ENCODE assay signal across 29 cellular contexts in genomic region chr6:44090465-44090864, GRCh38. TPM values are rescaled to one million over a fixed set of nuclear protein-coding genes. Genes with fewer than 3 reads are reported as not detected.
A peak's percentile ranks its signal among the peaks of the same experiment; 100 is the strongest.
DNase-seq lines count a peak whose midpoint lies in the region; ATAC-seq, FAIRE-seq and TF ChIP-seq lines count a peak whose summit lies in the region.
"Had no signal": no experiment of that assay in that cellular context is flagged by ENCODE, and none has a peak within 500 bp of the region (broad histone marks: within the 10 kb centered on the region; RNA-seq: fewer than 3 reads in every experiment).

No MANE protein-coding gene starts in this region.

- POLR2A ChIA-PET in HepG2 (lab: Yijun Ruan, JAX) (no interaction called here), RWPE1 (lab: Yijun Ruan, JAX; ENCODE audit: low non-redundant PET) (no interaction called here), K562 (lab: Yijun Ruan, JAX) (interaction anchor here (0.7 to 1.2 kb wide), 3 partner anchors 21 to 287 kb away, joined by 3 to 6 read pairs (median 3); no protein-coding TSS in a partner anchor)
- POLR2A ChIA-PET in activated CD4-positive, alpha-beta T cell treated with anti-CD3 and anti-CD28 coated beads for 36 hours (lab: Charles Lee), result no interaction called here

- H3K4me1 Mint-ChIP-seq in activated naive CD8-positive, alpha-beta T cell treated with anti-CD3 and anti-CD28 coated beads, Interleukin-2, amount 50 U/mL, for 24 hours, result peaks cover 10% of the 10 kb centered on the region
- H3K4me1 Mint-ChIP-seq in activated naive CD8-positive, alpha-beta T cell treated with anti-CD3 and anti-CD28 coated beads for 36 hours, result peaks cover 3% of the 10 kb centered on the region
- no peaks in the 10 kb centered on the region for H3K4me1 Mint-ChIP-seq in activated CD4-positive, alpha-beta T cell treated with anti-CD3 and anti-CD28 coated beads for 36 hours
- H3K4me1 Mint-ChIP-seq: CD14-positive monocyte; CD4-positive, alpha-beta memory T cell; CD4-positive, CD25-positive, alpha-beta regulatory T cell; CD8-positive, alpha-beta memory T cell had no signal

- H3K27me3 ChIP-seq in HepG2 (ENCODE audit: control insufficient read depth in 1 of 2, insufficient read depth in 2 of 2, low read length in 2 of 2) (no peaks in the 10 kb centered on the region), right lobe of liver (no peaks in the 10 kb centered on the region), K562 (ENCODE audit: control insufficient read depth in 2 of 2, insufficient read depth in 2 of 2, low read length in 2 of 2) (no peaks in the 10 kb centered on the region)
- H3K27me3 ChIP-seq: BE2C, BLaER1 had no signal

- TF ChIP-seq POLR2A in HepG2 (IDR thresholded peaks at IDR 0.05; ENCODE audit: insufficient read depth in 1 of 2, low read depth in 2 of 2, low read length in 2 of 2) (no peak), right lobe of liver (IDR thresholded peaks at IDR 0.05) (no peak), K562 (conservative IDR thresholded peaks at IDR 0.05) (no peak)

- CTCF ChIA-PET in HepG2 (lab: Yijun Ruan, JAX; ENCODE audit: low intra/inter-chr PET ratio, low total read pairs) (no interaction called here), RWPE1 (lab: Yijun Ruan, JAX) (interaction anchor here (1.0 kb wide), 1 partner anchor 10 kb away, joined by 3 read pairs; no protein-coding TSS in a partner anchor), K562 (lab: Yijun Ruan, JAX; ENCODE audit: low intra/inter-chr PET ratio) (no interaction called here)
- CTCF ChIA-PET in activated CD4-positive, alpha-beta T cell treated with anti-CD3 and anti-CD28 coated beads for 36 hours (lab: Charles Lee), result interaction anchor here (0.9 to 1.7 kb wide), 3 partner anchors 11 to 12 kb away, joined by 3 to 5 read pairs (median 4); no protein-coding TSS in a partner anchor

- TF ChIP-seq RAD21 in HepG2 (CRISPR knock-in tag; IDR thresholded peaks at IDR 0.05) (no peak), K562 (CRISPR knock-in tag; conservative IDR thresholded peaks at IDR 0.05 in 1 of 2, IDR thresholded peaks at IDR 0.05 in 1 of 2) (no peak)

- H3K4me3 ChIP-seq in HepG2 (replicated peaks in 1 of 3; ENCODE audit: insufficient read depth in 1 of 3, low read depth in 2 of 3, low read length in 3 of 3), result no peak overlapping the region
- no peak overlapping the region for H3K4me3 ChIP-seq in right lobe of liver
- H3K4me3 ChIP-seq in K562, result no peak overlapping the region
- H3K4me3 ChIP-seq: BLaER1, GM12878 had no signal

- H2AFZ ChIP-seq in HepG2 (ENCODE audit: low read length), result no peak overlapping the region
- no peak overlapping the region for H2AFZ ChIP-seq in K562 (ENCODE audit: low read depth, low read length)

- intact Hi-C loops in HepG2 (cut with micrococcal nuclease; ENCODE audit: unreplicated experiment), result loop anchor here (10.0 kb wide), 1 partner anchor 244 kb away; no protein-coding TSS in a partner anchor
- intact Hi-C loops in right lobe of liver (cut with DNase I), result no loop called here
- intact Hi-C loops in K562 (cut with micrococcal nuclease), result loop anchor here (10.0 kb wide), 1 partner anchor 244 kb away; no protein-coding TSS in a partner anchor
- intact Hi-C loops in activated CD4-positive, alpha-beta T cell treated with anti-CD3 and anti-CD28 coated beads for 36 hours (cut with DNase I, micrococcal nuclease), result no loop called here

- no peaks in the 10 kb centered on the region for H3K9me3 ChIP-seq in HepG2 (ENCODE audit: low read length)
- H3K9me3 ChIP-seq in right lobe of liver, result no peaks in the 10 kb centered on the region
- no peaks in the 10 kb centered on the region for H3K9me3 ChIP-seq in K562 (replicated peaks; ENCODE audit: control insufficient read depth, insufficient read depth, low read depth, low read length)
- H3K9me3 ChIP-seq: BE2C, BLaER1 had no signal

- peak; percentile 74 for ATAC-seq in activated naive CD8-positive, alpha-beta T cell treated with anti-CD3 and anti-CD28 coated beads, Interleukin-2, amount 50 U/mL, for 24 hours
- ATAC-seq in HepG2 (no peak), right lobe of liver (no peak), K562 (no peak)
- no peak for ATAC-seq in activated CD4-positive, alpha-beta T cell treated with anti-CD3 and anti-CD28 coated beads for 36 hours
- ATAC-seq: GM12878 had no signal

- H3K79me2 ChIP-seq in HepG2 (ENCODE audit: insufficient read depth, low read length) (no peaks in the 10 kb centered on the region), K562 (ENCODE audit: control insufficient read depth, insufficient read depth, low read length) (no peaks in the 10 kb centered on the region)

- H3K27me3 Mint-ChIP-seq in activated naive CD8-positive, alpha-beta T cell treated with anti-CD3 and anti-CD28 coated beads, Interleukin-2, amount 50 U/mL, for 24 hours, result no peaks in the 10 kb centered on the region
- no peaks in the 10 kb centered on the region for H3K27me3 Mint-ChIP-seq in activated naive CD8-positive, alpha-beta T cell treated with anti-CD3 and anti-CD28 coated beads for 36 hours
- H3K27me3 Mint-ChIP-seq in activated CD4-positive, alpha-beta T cell treated with anti-CD3 and anti-CD28 coated beads for 36 hours, result no peaks in the 10 kb centered on the region
- H3K27me3 Mint-ChIP-seq: CD4-positive, alpha-beta memory T cell; CD4-positive, CD25-positive, alpha-beta regulatory T cell; CD8-positive, alpha-beta memory T cell had no signal

- no peak for DNase-seq in activated naive CD8-positive, alpha-beta T cell treated with anti-CD3 and anti-CD28 coated beads, Interleukin-2, amount 50 U/mL, for 24 hours
- no peak for DNase-seq in activated naive CD8-positive, alpha-beta T cell treated with anti-CD3 and anti-CD28 coated beads for 36 hours
- DNase-seq in HepG2 (ENCODE audit: low spot score) (no peak), right lobe of liver (no peak), RWPE1 (ENCODE audit: low spot score) (no peak), K562 (ENCODE audit: extremely low read depth in 1 of 4, low spot score in 3 of 4) (no peak), NCI-H2107 treated with DMSO at 0.1 percent for 48 hours (lab: John Stamatoyannopoulos, UW; ENCODE audit: unreplicated experiment) (no peak)
- no peak for DNase-seq in activated CD4-positive, alpha-beta T cell treated with anti-CD3 and anti-CD28 coated beads for 36 hours
- DNase-seq: 8988T; ACHN; BE2C; C1 segment of cervical spinal cord; CD4-positive, alpha-beta memory T cell; CD4-positive, CD25-positive, alpha-beta regulatory T cell; CD8-positive, alpha-beta memory T cell; COR-L47; DMS 273 treated with DMSO at 0.1 percent for 48 hours; DMS153; DMS53; DMS79; DND-41; EL; GDM1 had no signal

- 98% methylated on average over 5 of the region's 5 CpGs for WGBS in HepG2 (ENCODE audit: low lambda C conversion rate)
- WGBS in right lobe of liver (ENCODE audit: insufficient coverage, low coverage, low lambda C conversion rate, missing lambda C conversion rate), result 93% methylated on average over 2 of the region's 5 CpGs
- WGBS in K562 (ENCODE audit: insufficient coverage, low coverage, missing lambda C conversion rate), result 89% methylated on average over 5 of the region's 5 CpGs

- no peaks in the 10 kb centered on the region for H4K20me1 ChIP-seq in HepG2 (ENCODE audit: insufficient read depth, low read length)
- H4K20me1 ChIP-seq in K562 (replicated peaks; ENCODE audit: control insufficient read depth, insufficient read depth, low read length), result no peaks in the 10 kb centered on the region; the same call in 1 of the 2 replicates

- no TSS peak for BruUV-seq in HepG2 (replicated peaks; lab: Mats Ljungman, UMichigan)
- BruUV-seq in K562 (replicated peaks; lab: Mats Ljungman, UMichigan), result no TSS peak

- no peak overlapping the region for H3K4me3 Mint-ChIP-seq in activated naive CD8-positive, alpha-beta T cell treated with anti-CD3 and anti-CD28 coated beads, Interleukin-2, amount 50 U/mL, for 24 hours
- H3K4me3 Mint-ChIP-seq in activated naive CD8-positive, alpha-beta T cell treated with anti-CD3 and anti-CD28 coated beads for 36 hours, result no peak overlapping the region
- no peak overlapping the region for H3K4me3 Mint-ChIP-seq in activated CD4-positive, alpha-beta T cell treated with anti-CD3 and anti-CD28 coated beads for 36 hours
- H3K4me3 Mint-ChIP-seq: CD14-positive monocyte; CD4-positive, alpha-beta memory T cell; CD4-positive, CD25-positive, alpha-beta regulatory T cell; CD8-positive, alpha-beta memory T cell had no signal

- H3K4me1 ChIP-seq in HepG2 (ENCODE audit: insufficient read depth, low read length), result peaks cover 75% of the 10 kb centered on the region
- H3K4me1 ChIP-seq in right lobe of liver, result peaks cover 0 to 22% (median 6%) of the 10 kb centered on the region in 4 donors
- peaks cover 0 to 3% of the 10 kb centered on the region in 2 experiments; a peak in 2 of 5 replicates for H3K4me1 ChIP-seq in K562 (replicated peaks in 1 of 2; ENCODE audit: control insufficient read depth in 2 of 2, insufficient read depth in 2 of 2, low read length in 2 of 2)

- H3K27ac Mint-ChIP-seq in activated naive CD8-positive, alpha-beta T cell treated with anti-CD3 and anti-CD28 coated beads, Interleukin-2, amount 50 U/mL, for 24 hours, result no peak overlapping the region
- no peak overlapping the region for H3K27ac Mint-ChIP-seq in activated naive CD8-positive, alpha-beta T cell treated with anti-CD3 and anti-CD28 coated beads for 36 hours
- no peak overlapping the region for H3K27ac Mint-ChIP-seq in activated CD4-positive, alpha-beta T cell treated with anti-CD3 and anti-CD28 coated beads for 36 hours

- H3K27ac ChIP-seq in HepG2 (ENCODE audit: extremely low read length, insufficient read depth, low read length), result no peak overlapping the region
- no peak overlapping the region for H3K27ac ChIP-seq in right lobe of liver
- H3K27ac ChIP-seq in RWPE1, result peak overlapping the region; percentile 13; the same call in 1 of the 2 replicates
- no peak overlapping the region for H3K27ac ChIP-seq in K562 (ENCODE audit: extremely low read depth, low read depth, low read length)
- H3K27ac ChIP-seq: BLaER1 had no signal

- FAIRE-seq in HepG2 (lab: Jason Lieb, UNC) (no peak), K562 (lab: Jason Lieb, UNC) (no peak)
- FAIRE-seq: A204.1, GM12878, GM12892, GM18507 had no signal

- no peaks in the 10 kb centered on the region for H3K36me3 Mint-ChIP-seq in activated naive CD8-positive, alpha-beta T cell treated with anti-CD3 and anti-CD28 coated beads, Interleukin-2, amount 50 U/mL, for 24 hours (ENCODE audit: low read depth)
- no peaks in the 10 kb centered on the region for H3K36me3 Mint-ChIP-seq in activated naive CD8-positive, alpha-beta T cell treated with anti-CD3 and anti-CD28 coated beads for 36 hours
- H3K36me3 Mint-ChIP-seq in activated CD4-positive, alpha-beta T cell treated with anti-CD3 and anti-CD28 coated beads for 36 hours (ENCODE audit: low read depth), result no peaks in the 10 kb centered on the region

- H3K9me3 Mint-ChIP-seq in activated naive CD8-positive, alpha-beta T cell treated with anti-CD3 and anti-CD28 coated beads, Interleukin-2, amount 50 U/mL, for 24 hours, result no peaks in the 10 kb centered on the region
- H3K9me3 Mint-ChIP-seq in activated naive CD8-positive, alpha-beta T cell treated with anti-CD3 and anti-CD28 coated beads for 36 hours, result no peaks in the 10 kb centered on the region
- no peaks in the 10 kb centered on the region for H3K9me3 Mint-ChIP-seq in activated CD4-positive, alpha-beta T cell treated with anti-CD3 and anti-CD28 coated beads for 36 hours (ENCODE audit: low read depth)
- H3K9me3 Mint-ChIP-seq: CD14-positive monocyte; CD4-positive, alpha-beta memory T cell; CD4-positive, CD25-positive, alpha-beta regulatory T cell; CD8-positive, alpha-beta memory T cell had no signal

- no peak for TF ChIP-seq CTCF in HepG2 (CRISPR knock-in tag; IDR thresholded peaks at IDR 0.05)
- no peak for TF ChIP-seq CTCF in right lobe of liver (IDR thresholded peaks at IDR 0.05)
- no peak for TF ChIP-seq CTCF in RWPE1 (conservative IDR thresholded peaks at IDR 0.05; ENCODE audit: low read depth)
- no peak for TF ChIP-seq CTCF in K562 (IDR thresholded peaks at IDR 0.05 in 2 of 3, conservative IDR thresholded peaks at IDR 0.05 in 1 of 3; ENCODE audit: insufficient read depth in 2 of 3, low read depth in 1 of 3, low read length in 3 of 3)

- H3K4me2 ChIP-seq in HepG2 (ENCODE audit: low read depth, low read length), result no peak overlapping the region
- H3K4me2 ChIP-seq in K562 (ENCODE audit: insufficient read depth, low read length), result no peak overlapping the region
- H3K4me2 ChIP-seq: BLaER1 had no signal

- H3K9ac ChIP-seq in HepG2 (ENCODE audit: insufficient read depth, low read depth, low read length) (no peak overlapping the region), K562 (ENCODE audit: insufficient read depth in 1 of 2, low read depth in 2 of 2, low read length in 2 of 2) (0 out of 4 replicates have a peak overlapping the region, but pooled peaks of 1 of the 2 experiments have one; percentile 23)
- H3K9ac ChIP-seq: BLaER1 had no signal

- no peaks in the 10 kb centered on the region for H3K36me3 ChIP-seq in HepG2 (replicated peaks in 1 of 2; ENCODE audit: control insufficient read depth in 1 of 2, insufficient read depth in 2 of 2, low read length in 2 of 2)
- H3K36me3 ChIP-seq in right lobe of liver, result no peaks in the 10 kb centered on the region
- peaks cover 50% of the 10 kb centered on the region; the same call in 2 of the 3 replicates for H3K36me3 ChIP-seq in K562 (ENCODE audit: control insufficient read depth, insufficient read depth, low read length)

- TF ChIP-seq EP300 in HepG2 (IDR thresholded peaks at IDR 0.05; ENCODE audit: low read depth in 2 of 2, low read length in 2 of 2) (no peak), HepG2 (CRISPR knock-in tag; IDR thresholded peaks at IDR 0.05; ENCODE audit: borderline replicate concordance) (no peak), K562 (IDR thresholded peaks at IDR 0.05; ENCODE audit: low read length) (no peak)

- in situ Hi-C loops in HepG2 (cut with HindIII; ENCODE audit: extremely low pct_ligation_motif_present, low pct_unique_long_range_greater_than_20kb), result no loop called here
- in situ Hi-C loops in K562 (cut with MboI), result no loop called here

- no peaks in the 10 kb centered on the region for H3K9me1 ChIP-seq in K562 (ENCODE audit: control insufficient read depth, insufficient read depth, low read length)

RNA-seq across cellular contexts. Expression of gene MRPL14, which starts 36.8 kb away (rescaled TPM):
- 10 to 100 TPM; 58.5 to 60.8 TPM for total RNA-seq in activated naive CD8-positive, alpha-beta T cell treated with anti-CD3 and anti-CD28 coated beads for 36 hours
- total RNA-seq in HepG2 (2016; rRNA removed; fragmentation: Illumina TruSeq; extraction: Trizol) (178 and 191 TPM in 2 replicates), right lobe of liver (10 to 100 TPM; 26.5 to 70.0 (median 35.4) TPM), K562 (2014; rRNA removed) (166 and 199 TPM in 2 replicates), K562 (2014; rRNA removed; fragmentation: Illumina TruSeq; extraction: Trizol) (97.5 and 126 TPM in 2 replicates), K562 (2015; rRNA removed; fragmentation: Illumina TruSeq; extraction: Trizol) (130 and 136 TPM in 2 replicates), K562 (2021) (143 and 149 TPM in 2 replicates)
- 169 and 189 TPM in 2 replicates for total RNA-seq in HepG2 (2016; cell fraction: cytosol; rRNA removed; fragmentation: Illumina TruSeq; extraction: Trizol; ENCODE audit: low read depth)
- total RNA-seq in HepG2 (2016; cell fraction: insoluble cytoplasmic fraction; rRNA removed; fragmentation: Illumina TruSeq; extraction: Trizol), result 186 and 208 TPM in 2 replicates
- total RNA-seq in HepG2 (2016; cell fraction: membrane; rRNA removed; fragmentation: Illumina TruSeq; extraction: Trizol), result 148 and 200 TPM in 2 replicates
- 65.1 and 65.8 TPM in 2 replicates for total RNA-seq in HepG2 (2016; cell fraction: nucleus; rRNA removed; fragmentation: Illumina TruSeq; extraction: Trizol)
- polyA plus RNA-seq in HepG2 (2011; rRNA removed) (157 and 166 TPM in 2 replicates), K562 (2011; rRNA removed) (145 and 165 TPM in 2 replicates), K562 (2014; fragmentation: Illumina TruSeq; extraction: Trizol) (134 and 163 TPM in 2 replicates), K562 (2014; fragmentation: Nextera tagmentation; extraction: Ambion mirVana) (100 to 1,000 TPM; 414 to 424 TPM), K562 (2014; rRNA removed) (195 and 240 TPM in 2 replicates)
- polyA plus RNA-seq in HepG2 (2011; cell fraction: cytosol; rRNA removed), result 144 and 170 TPM in 2 replicates
- polyA plus RNA-seq in HepG2 (2011; cell fraction: nucleus; rRNA removed), result 42.8 and 46.0 TPM in 2 replicates
- polyA plus RNA-seq in HepG2 (2012), result 135 and 137 TPM in 2 replicates
- 114 and 150 TPM in 2 replicates for polyA plus RNA-seq in HepG2 (2016; cell fraction: cytosol; fragmentation: Illumina TruSeq; extraction: Trizol; ENCODE audit: low read depth)
- 163 and 186 TPM in 2 replicates for polyA plus RNA-seq in HepG2 (2016; cell fraction: insoluble cytoplasmic fraction; fragmentation: Illumina TruSeq; extraction: Trizol; ENCODE audit: low read depth)
- 111 and 143 TPM in 2 replicates for polyA plus RNA-seq in HepG2 (2016; cell fraction: membrane; fragmentation: Illumina TruSeq; extraction: Trizol; ENCODE audit: low read depth)
- 92.9 and 98.5 TPM in 2 replicates for polyA plus RNA-seq in HepG2 (2016; cell fraction: nucleus; fragmentation: Illumina TruSeq; extraction: Trizol; ENCODE audit: insufficient read depth, low read depth)
- polyA minus RNA-seq in HepG2 (2011; rRNA and poly(A)+ RNA removed; ENCODE audit: low replicate concordance), result 33.2 and 40.9 TPM in 2 replicates
- polyA minus RNA-seq in HepG2 (2011; cell fraction: cytosol; rRNA and poly(A)+ RNA removed), result 22.7 and 28.4 TPM in 2 replicates
- 20.0 and 21.5 TPM in 2 replicates for polyA minus RNA-seq in HepG2 (2011; cell fraction: nucleus; rRNA and poly(A)+ RNA removed)
- 39.2 and 66.5 TPM in 2 replicates for total RNA-seq in K562 (2011; cell fraction: chromatin; rRNA removed; ENCODE audit: low replicate concordance)
- 54.2 and 60.8 TPM in 2 replicates for total RNA-seq in K562 (2011; cell fraction: nucleolus; rRNA removed)
- 55.7 and 67.6 TPM in 2 replicates for total RNA-seq in K562 (2011; cell fraction: nucleoplasm; rRNA removed)
- 149 and 217 TPM in 2 replicates for polyA plus RNA-seq in K562 (2011; cell fraction: cytosol; rRNA removed)
- 68.7 and 82.6 TPM in 2 replicates for polyA plus RNA-seq in K562 (2011; cell fraction: nucleus; rRNA removed)
- polyA plus RNA-seq in K562 (2012), result 102 and 171 TPM in 2 replicates
- 39.8 and 41.8 TPM in 2 replicates for polyA minus RNA-seq in K562 (2011; rRNA and poly(A)+ RNA removed)
- polyA minus RNA-seq in K562 (2011; cell fraction: cytosol; rRNA and poly(A)+ RNA removed), result 38.6 and 39.1 TPM in 2 replicates
- polyA minus RNA-seq in K562 (2011; cell fraction: nucleus; rRNA and poly(A)+ RNA removed), result 15.3 and 25.4 TPM in 2 replicates
- total RNA-seq in activated CD4-positive, alpha-beta T cell treated with anti-CD3 and anti-CD28 coated beads for 36 hours, result 10 to 100 TPM; 29.5 to 43.3 TPM

RNA-seq across cellular contexts. Expression of gene TMEM63B, which starts 36.9 kb away (rescaled TPM):
- 10 to 100 TPM; 11.7 to 12.1 TPM for total RNA-seq in activated naive CD8-positive, alpha-beta T cell treated with anti-CD3 and anti-CD28 coated beads for 36 hours
- total RNA-seq in HepG2 (2016; rRNA removed; fragmentation: Illumina TruSeq; extraction: Trizol), result 13.9 and 27.4 TPM in 2 replicates
- 5.1 and 5.8 TPM in 2 replicates for total RNA-seq in HepG2 (2016; cell fraction: cytosol; rRNA removed; fragmentation: Illumina TruSeq; extraction: Trizol; ENCODE audit: low read depth)
- 11.4 and 28.3 TPM in 2 replicates for total RNA-seq in HepG2 (2016; cell fraction: insoluble cytoplasmic fraction; rRNA removed; fragmentation: Illumina TruSeq; extraction: Trizol)
- 14.9 and 15.8 TPM in 2 replicates for total RNA-seq in HepG2 (2016; cell fraction: membrane; rRNA removed; fragmentation: Illumina TruSeq; extraction: Trizol)
- total RNA-seq in HepG2 (2016; cell fraction: nucleus; rRNA removed; fragmentation: Illumina TruSeq; extraction: Trizol), result 28.7 and 33.8 TPM in 2 replicates
- polyA plus RNA-seq in HepG2 (2011; rRNA removed), result 75.8 and 83.8 TPM in 2 replicates
- 81.0 and 82.0 TPM in 2 replicates for polyA plus RNA-seq in HepG2 (2011; cell fraction: cytosol; rRNA removed)
- 185 and 224 TPM in 2 replicates for polyA plus RNA-seq in HepG2 (2011; cell fraction: nucleus; rRNA removed)
- 37.7 and 41.7 TPM in 2 replicates for polyA plus RNA-seq in HepG2 (2012)
- polyA plus RNA-seq in HepG2 (2016; cell fraction: cytosol; fragmentation: Illumina TruSeq; extraction: Trizol; ENCODE audit: low read depth), result 5.0 and 5.6 TPM in 2 replicates
- 13.6 and 16.8 TPM in 2 replicates for polyA plus RNA-seq in HepG2 (2016; cell fraction: insoluble cytoplasmic fraction; fragmentation: Illumina TruSeq; extraction: Trizol; ENCODE audit: low read depth)
- 10.0 and 10.2 TPM in 2 replicates for polyA plus RNA-seq in HepG2 (2016; cell fraction: membrane; fragmentation: Illumina TruSeq; extraction: Trizol; ENCODE audit: low read depth)
- polyA plus RNA-seq in HepG2 (2016; cell fraction: nucleus; fragmentation: Illumina TruSeq; extraction: Trizol; ENCODE audit: insufficient read depth, low read depth), result 69.5 and 76.1 TPM in 2 replicates
- 62.2 and 179 TPM in 2 replicates for polyA minus RNA-seq in HepG2 (2011; rRNA and poly(A)+ RNA removed; ENCODE audit: low replicate concordance)
- 36.8 and 42.0 TPM in 2 replicates for polyA minus RNA-seq in HepG2 (2011; cell fraction: cytosol; rRNA and poly(A)+ RNA removed)
- polyA minus RNA-seq in HepG2 (2011; cell fraction: nucleus; rRNA and poly(A)+ RNA removed), result 36.6 and 36.8 TPM in 2 replicates
- 10 to 100 TPM; 30.6 to 41.0 (median 36.8) TPM for total RNA-seq in right lobe of liver
- 125 and 274 TPM in 2 replicates for total RNA-seq in K562 (2011; cell fraction: chromatin; rRNA removed; ENCODE audit: low replicate concordance)
- total RNA-seq in K562 (2011; cell fraction: nucleolus; rRNA removed), result 162 and 166 TPM in 2 replicates
- total RNA-seq in K562 (2011; cell fraction: nucleoplasm; rRNA removed), result 160 TPM in 2 replicates
- 12.6 and 22.5 TPM in 2 replicates for total RNA-seq in K562 (2014; rRNA removed)
- 10.8 and 14.4 TPM in 2 replicates for total RNA-seq in K562 (2014; rRNA removed; fragmentation: Illumina TruSeq; extraction: Trizol)
- total RNA-seq in K562 (2015; rRNA removed; fragmentation: Illumina TruSeq; extraction: Trizol), result 14.0 and 14.3 TPM in 2 replicates
- total RNA-seq in K562 (2021), result 39.2 and 39.4 TPM in 2 replicates
- 37.0 and 59.6 TPM in 2 replicates for polyA plus RNA-seq in K562 (2011; rRNA removed)
- 69.9 and 86.4 TPM in 2 replicates for polyA plus RNA-seq in K562 (2011; cell fraction: cytosol; rRNA removed)
- polyA plus RNA-seq in K562 (2011; cell fraction: nucleus; rRNA removed), result 128 and 148 TPM in 2 replicates
- polyA plus RNA-seq in K562 (2012), result 27.9 and 28.7 TPM in 2 replicates
- polyA plus RNA-seq in K562 (2014; fragmentation: Illumina TruSeq; extraction: Trizol), result 32.5 and 35.7 TPM in 2 replicates
- polyA plus RNA-seq in K562 (2014; fragmentation: Nextera tagmentation; extraction: Ambion mirVana), result under 1 TPM; 0.14 to 0.17 TPM
- 26.8 and 31.0 TPM in 2 replicates for polyA plus RNA-seq in K562 (2014; rRNA removed)
- 52.7 and 68.9 TPM in 2 replicates for polyA minus RNA-seq in K562 (2011; rRNA and poly(A)+ RNA removed)
- polyA minus RNA-seq in K562 (2011; cell fraction: cytosol; rRNA and poly(A)+ RNA removed), result 35.2 and 46.9 TPM in 2 replicates
- 25.6 and 33.4 TPM in 2 replicates for polyA minus RNA-seq in K562 (2011; cell fraction: nucleus; rRNA and poly(A)+ RNA removed)
- total RNA-seq in activated CD4-positive, alpha-beta T cell treated with anti-CD3 and anti-CD28 coated beads for 36 hours, result 10 to 100 TPM; 10.9 to 15.2 TPM

Comparison
In these comparisons a context has a peak if more than half of its experiments do, and no peak if none do; other contexts are left out.
1. intact Hi-C loops: an anchor here in HepG2 (10.0 kb wide) and K562 (10.0 kb wide); none called in right lobe of liver and activated CD4-positive, alpha-beta T cell treated with anti-CD3 and anti-CD28 coated beads for 36 hours.
2. CTCF ChIA-PET loops: an anchor here in RWPE1 (1.0 kb wide) and activated CD4-positive, alpha-beta T cell treated with anti-CD3 and anti-CD28 coated beads for 36 hours (0.9 to 1.7 kb wide); none called in HepG2 and K562.